1 cellular context compared by ENCODE assay signal in the genomic region with DNA sequence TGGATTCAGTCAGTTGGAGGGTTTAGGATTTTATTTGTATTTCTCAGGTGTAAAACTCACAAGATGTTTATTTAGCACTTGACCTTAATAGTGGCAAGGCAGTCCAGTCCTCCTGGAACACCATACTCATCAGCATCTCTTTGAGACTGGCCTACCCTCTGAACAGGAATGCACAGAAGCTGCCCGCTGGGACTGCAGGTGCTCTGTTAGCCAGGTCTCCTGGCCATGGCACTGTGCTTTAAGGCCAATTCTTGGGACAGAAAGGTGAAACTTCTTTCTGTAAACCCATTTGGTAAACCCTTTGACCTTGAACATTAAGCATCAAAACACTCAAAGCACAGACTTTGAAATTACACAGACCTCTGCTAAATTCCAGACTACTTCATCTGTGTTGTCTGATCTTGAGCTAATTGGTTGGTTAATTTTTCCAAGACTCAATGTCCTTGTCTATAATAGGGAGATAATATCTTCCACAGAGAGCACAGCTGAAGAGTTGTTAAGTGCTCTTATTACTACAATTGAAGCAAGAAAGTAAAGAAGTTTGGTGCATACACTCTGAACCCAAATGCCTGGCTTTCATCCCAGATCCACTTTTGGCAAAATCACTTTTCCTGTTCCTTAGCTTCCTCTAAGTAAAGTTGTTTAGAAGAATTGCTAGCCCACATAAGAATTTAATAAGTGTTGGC.
TF ChIP-seq lines count a peak whose summit lies in the region.

No MANE protein-coding gene starts in this region.

TF ChIP-seq in HepG2, 621 proteins besides CTCF, POLR2A, EP300 and RAD21 (continued from another document and continues in another):
- TF ChIP-seq, protein P1, sequence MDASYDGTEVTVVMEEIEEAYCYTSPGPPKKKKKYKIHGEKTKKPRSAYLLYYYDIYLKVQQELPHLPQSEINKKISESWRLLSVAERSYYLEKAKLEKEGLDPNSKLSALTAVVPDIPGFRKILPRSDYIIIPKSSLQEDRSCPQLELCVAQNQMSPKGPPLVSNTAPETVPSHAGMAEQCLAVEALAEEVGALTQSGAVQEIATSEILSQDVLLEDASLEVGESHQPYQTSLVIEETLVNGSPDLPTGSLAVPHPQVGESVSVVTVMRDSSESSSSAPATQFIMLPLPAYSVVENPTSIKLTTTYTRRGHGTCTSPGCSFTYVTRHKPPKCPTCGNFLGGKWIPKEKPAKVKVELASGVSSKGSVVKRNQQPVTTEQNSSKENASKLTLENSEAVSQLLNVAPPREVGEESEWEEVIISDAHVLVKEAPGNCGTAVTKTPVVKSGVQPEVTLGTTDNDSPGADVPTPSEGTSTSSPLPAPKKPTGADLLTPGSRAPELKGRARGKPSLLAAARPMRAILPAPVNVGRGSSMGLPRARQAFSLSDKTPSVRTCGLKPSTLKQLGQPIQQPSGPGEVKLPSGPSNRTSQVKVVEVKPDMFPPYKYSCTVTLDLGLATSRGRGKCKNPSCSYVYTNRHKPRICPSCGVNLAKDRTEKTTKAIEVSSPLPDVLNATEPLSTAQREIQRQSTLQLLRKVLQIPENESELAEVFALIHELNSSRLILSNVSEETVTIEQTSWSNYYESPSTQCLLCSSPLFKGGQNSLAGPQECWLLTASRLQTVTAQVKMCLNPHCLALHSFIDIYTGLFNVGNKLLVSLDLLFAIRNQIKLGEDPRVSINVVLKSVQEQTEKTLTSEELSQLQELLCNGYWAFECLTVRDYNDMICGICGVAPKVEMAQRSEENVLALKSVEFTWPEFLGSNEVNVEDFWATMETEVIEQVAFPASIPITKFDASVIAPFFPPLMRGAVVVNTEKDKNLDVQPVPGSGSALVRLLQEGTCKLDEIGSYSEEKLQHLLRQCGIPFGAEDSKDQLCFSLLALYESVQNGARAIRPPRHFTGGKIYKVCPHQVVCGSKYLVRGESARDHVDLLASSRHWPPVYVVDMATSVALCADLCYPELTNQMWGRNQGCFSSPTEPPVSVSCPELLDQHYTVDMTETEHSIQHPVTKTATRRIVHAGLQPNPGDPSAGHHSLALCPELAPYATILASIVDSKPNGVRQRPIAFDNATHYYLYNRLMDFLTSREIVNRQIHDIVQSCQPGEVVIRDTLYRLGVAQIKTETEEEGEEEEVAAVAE (CRISPR knock-in tag; IDR thresholded peaks at IDR 0.05; ENCODE audit: borderline replicate concordance) = no peak
- no peak for TF ChIP-seq ONECUT2 (CRISPR knock-in tag; IDR thresholded peaks at IDR 0.05)
- TF ChIP-seq HIVEP1 (CRISPR knock-in tag; IDR thresholded peaks at IDR 0.05) = no peak
- TF ChIP-seq ZNF564 (CRISPR knock-in tag; IDR thresholded peaks at IDR 0.05) = no peak
- no peak for TF ChIP-seq SAP130 (CRISPR knock-in tag; IDR thresholded peaks at IDR 0.05; ENCODE audit: low read depth)
- TF ChIP-seq GMEB2 (CRISPR knock-in tag; IDR thresholded peaks at IDR 0.05; ENCODE audit: low read depth) = no peak
- no peak for TF ChIP-seq PTBP1 (IDR thresholded peaks at IDR 0.05; ENCODE audit: low read depth, low read length, poor library complexity, severe bottlenecking)
- TF ChIP-seq, protein P2, sequence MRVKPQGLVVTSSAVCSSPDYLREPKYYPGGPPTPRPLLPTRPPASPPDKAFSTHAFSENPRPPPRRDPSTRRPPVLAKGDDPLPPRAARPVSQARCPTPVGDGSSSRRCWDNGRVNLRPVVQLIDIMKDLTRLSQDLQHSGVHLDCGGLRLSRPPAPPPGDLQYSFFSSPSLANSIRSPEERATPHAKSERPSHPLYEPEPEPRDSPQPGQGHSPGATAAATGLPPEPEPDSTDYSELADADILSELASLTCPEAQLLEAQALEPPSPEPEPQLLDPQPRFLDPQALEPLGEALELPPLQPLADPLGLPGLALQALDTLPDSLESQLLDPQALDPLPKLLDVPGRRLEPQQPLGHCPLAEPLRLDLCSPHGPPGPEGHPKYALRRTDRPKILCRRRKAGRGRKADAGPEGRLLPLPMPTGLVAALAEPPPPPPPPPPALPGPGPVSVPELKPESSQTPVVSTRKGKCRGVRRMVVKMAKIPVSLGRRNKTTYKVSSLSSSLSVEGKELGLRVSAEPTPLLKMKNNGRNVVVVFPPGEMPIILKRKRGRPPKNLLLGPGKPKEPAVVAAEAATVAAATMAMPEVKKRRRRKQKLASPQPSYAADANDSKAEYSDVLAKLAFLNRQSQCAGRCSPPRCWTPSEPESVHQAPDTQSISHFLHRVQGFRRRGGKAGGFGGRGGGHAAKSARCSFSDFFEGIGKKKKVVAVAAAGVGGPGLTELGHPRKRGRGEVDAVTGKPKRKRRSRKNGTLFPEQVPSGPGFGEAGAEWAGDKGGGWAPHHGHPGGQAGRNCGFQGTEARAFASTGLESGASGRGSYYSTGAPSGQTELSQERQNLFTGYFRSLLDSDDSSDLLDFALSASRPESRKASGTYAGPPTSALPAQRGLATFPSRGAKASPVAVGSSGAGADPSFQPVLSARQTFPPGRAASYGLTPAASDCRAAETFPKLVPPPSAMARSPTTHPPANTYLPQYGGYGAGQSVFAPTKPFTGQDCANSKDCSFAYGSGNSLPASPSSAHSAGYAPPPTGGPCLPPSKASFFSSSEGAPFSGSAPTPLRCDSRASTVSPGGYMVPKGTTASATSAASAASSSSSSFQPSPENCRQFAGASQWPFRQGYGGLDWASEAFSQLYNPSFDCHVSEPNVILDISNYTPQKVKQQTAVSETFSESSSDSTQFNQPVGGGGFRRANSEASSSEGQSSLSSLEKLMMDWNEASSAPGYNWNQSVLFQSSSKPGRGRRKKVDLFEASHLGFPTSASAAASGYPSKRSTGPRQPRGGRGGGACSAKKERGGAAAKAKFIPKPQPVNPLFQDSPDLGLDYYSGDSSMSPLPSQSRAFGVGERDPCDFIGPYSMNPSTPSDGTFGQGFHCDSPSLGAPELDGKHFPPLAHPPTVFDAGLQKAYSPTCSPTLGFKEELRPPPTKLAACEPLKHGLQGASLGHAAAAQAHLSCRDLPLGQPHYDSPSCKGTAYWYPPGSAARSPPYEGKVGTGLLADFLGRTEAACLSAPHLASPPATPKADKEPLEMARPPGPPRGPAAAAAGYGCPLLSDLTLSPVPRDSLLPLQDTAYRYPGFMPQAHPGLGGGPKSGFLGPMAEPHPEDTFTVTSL (CRISPR knock-in tag; IDR thresholded peaks at IDR 0.05; ENCODE audit: borderline replicate concordance) = no peak; the same call in 1 of the 2 replicates
- peak; percentile 34 for TF ChIP-seq ZEB1 (IDR thresholded peaks at IDR 0.05; ENCODE audit: insufficient replicate concordance, low read depth)
- no peak for TF ChIP-seq RARG (CRISPR knock-in tag; IDR thresholded peaks at IDR 0.05; ENCODE audit: low read depth)
- TF ChIP-seq MYNN (CRISPR knock-in tag; IDR thresholded peaks at IDR 0.05; ENCODE audit: low read depth) = no peak
- TF ChIP-seq ZNF558 (CRISPR knock-in tag; IDR thresholded peaks at IDR 0.05; ENCODE audit: borderline replicate concordance) = no peak
- TF ChIP-seq ZNF782 (CRISPR knock-in tag; IDR thresholded peaks at IDR 0.05; ENCODE audit: borderline replicate concordance) = no peak
- no peak for TF ChIP-seq SOX6 (IDR thresholded peaks at IDR 0.05)
- peak; percentile 41; the same call in 1 of the 2 replicates for TF ChIP-seq SOX6 (CRISPR knock-in tag; IDR thresholded peaks at IDR 0.05)
- no peak for TF ChIP-seq AGO1 (IDR thresholded peaks at IDR 0.05; ENCODE audit: low read depth, low read length, poor library complexity, severe bottlenecking)
- TF ChIP-seq HNF4A (CRISPR knock-in tag; IDR thresholded peaks at IDR 0.05) = peak; percentile 33; the same call in 1 of the 2 replicates
- TF ChIP-seq MED13 (CRISPR knock-in tag; IDR thresholded peaks at IDR 0.05) = no peak
- no peak for TF ChIP-seq KAT7 (CRISPR knock-in tag; IDR thresholded peaks at IDR 0.05; ENCODE audit: borderline replicate concordance)
- 0 out of 2 replicates have a peak, but pooled peaks have one; percentile 34 for TF ChIP-seq EHMT2 (IDR thresholded peaks at IDR 0.05; ENCODE audit: borderline replicate concordance, low read depth, low read length)
- 0 out of 2 replicates have a peak, but pooled peaks have one; percentile 46 for TF ChIP-seq ESRRA (CRISPR knock-in tag; IDR thresholded peaks at IDR 0.05; ENCODE audit: low read depth)
- TF ChIP-seq ZNF550 (CRISPR knock-in tag; IDR thresholded peaks at IDR 0.05; ENCODE audit: borderline replicate concordance) = no peak
- TF ChIP-seq SETDB1 (CRISPR knock-in tag; IDR thresholded peaks at IDR 0.05; ENCODE audit: borderline replicate concordance) = no peak
- TF ChIP-seq, protein P3, sequence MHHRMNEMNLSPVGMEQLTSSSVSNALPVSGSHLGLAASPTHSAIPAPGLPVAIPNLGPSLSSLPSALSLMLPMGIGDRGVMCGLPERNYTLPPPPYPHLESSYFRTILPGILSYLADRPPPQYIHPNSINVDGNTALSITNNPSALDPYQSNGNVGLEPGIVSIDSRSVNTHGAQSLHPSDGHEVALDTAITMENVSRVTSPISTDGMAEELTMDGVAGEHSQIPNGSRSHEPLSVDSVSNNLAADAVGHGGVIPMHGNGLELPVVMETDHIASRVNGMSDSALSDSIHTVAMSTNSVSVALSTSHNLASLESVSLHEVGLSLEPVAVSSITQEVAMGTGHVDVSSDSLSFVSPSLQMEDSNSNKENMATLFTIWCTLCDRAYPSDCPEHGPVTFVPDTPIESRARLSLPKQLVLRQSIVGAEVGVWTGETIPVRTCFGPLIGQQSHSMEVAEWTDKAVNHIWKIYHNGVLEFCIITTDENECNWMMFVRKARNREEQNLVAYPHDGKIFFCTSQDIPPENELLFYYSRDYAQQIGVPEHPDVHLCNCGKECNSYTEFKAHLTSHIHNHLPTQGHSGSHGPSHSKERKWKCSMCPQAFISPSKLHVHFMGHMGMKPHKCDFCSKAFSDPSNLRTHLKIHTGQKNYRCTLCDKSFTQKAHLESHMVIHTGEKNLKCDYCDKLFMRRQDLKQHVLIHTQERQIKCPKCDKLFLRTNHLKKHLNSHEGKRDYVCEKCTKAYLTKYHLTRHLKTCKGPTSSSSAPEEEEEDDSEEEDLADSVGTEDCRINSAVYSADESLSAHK (CRISPR knock-in tag; IDR thresholded peaks at IDR 0.05; ENCODE audit: borderline replicate concordance) = no peak
- no peak for TF ChIP-seq ZNF263 (CRISPR knock-in tag; IDR thresholded peaks at IDR 0.05)
- TF ChIP-seq SALL1 (CRISPR knock-in tag; IDR thresholded peaks at IDR 0.05) = 0 out of 2 replicates have a peak, but pooled peaks have one; percentile 30
- no peak for TF ChIP-seq NCOA2 (CRISPR knock-in tag; IDR thresholded peaks at IDR 0.05)
- TF ChIP-seq ZNF644 (CRISPR knock-in tag; IDR thresholded peaks at IDR 0.05; ENCODE audit: low read depth) = peak; percentile 63
- TF ChIP-seq HOXA9 (CRISPR knock-in tag; IDR thresholded peaks at IDR 0.05; ENCODE audit: borderline replicate concordance) = no peak
- no peak for TF ChIP-seq MXI1 (IDR thresholded peaks at IDR 0.05; ENCODE audit: borderline replicate concordance, low read depth, low read length)
- TF ChIP-seq MLLT10 (CRISPR knock-in tag; IDR thresholded peaks at IDR 0.05) = no peak
- no peak for TF ChIP-seq TEAD3 (CRISPR knock-in tag; optimal IDR thresholded peaks at IDR 0.05; ENCODE audit: borderline replicate concordance)
- no peak for TF ChIP-seq ZBTB2 (CRISPR knock-in tag; IDR thresholded peaks at IDR 0.05; ENCODE audit: low read depth)
- peak; percentile 30; the same call in 1 of the 2 replicates for TF ChIP-seq ZBTB34 (CRISPR knock-in tag; IDR thresholded peaks at IDR 0.05)
- TF ChIP-seq PAX8 (CRISPR knock-in tag; IDR thresholded peaks at IDR 0.05; ENCODE audit: borderline replicate concordance) = no peak
- 0 out of 2 replicates have a peak, but pooled peaks have one; percentile 18 for TF ChIP-seq TARDBP (CRISPR knock-in tag; IDR thresholded peaks at IDR 0.05)
- TF ChIP-seq ZNF230 (CRISPR knock-in tag; IDR thresholded peaks at IDR 0.05) = no peak
- TF ChIP-seq IKZF5 (CRISPR knock-in tag; IDR thresholded peaks at IDR 0.05) = no peak
- no peak for TF ChIP-seq ZNF17 (CRISPR knock-in tag; IDR thresholded peaks at IDR 0.05)
